In genomic region chr6:12113190-12113578, GRCh38 we compare ENCODE assay signal across 8 cellular contexts.
DNase-seq lines count a peak whose midpoint lies in the region; ATAC-seq and TF ChIP-seq lines count a peak whose summit lies in the region.
"Had no signal": no experiment of that assay in that cellular context is flagged by ENCODE, and none has a peak within 500 bp of the region (broad histone marks: within the 10 kb centered on the region; RNA-seq: fewer than 3 reads in every experiment).

No MANE protein-coding gene starts in this region.

- peak; percentile 36 for ATAC-seq in GM18867 (IDR thresholded peaks at IDR 0.05; ENCODE audit: unreplicated experiment)

- H3K36me3 ChIP-seq in Karpas-422 (ENCODE audit: insufficient read depth, low read length) (0 out of 2 replicates have a peak, but pooled peaks cover 4% of the 10 kb centered on the region), mammary epithelial cell (ENCODE audit: insufficient read depth, low read length) (peaks cover 2% of the 10 kb centered on the region), stomach (peaks cover 4 to 35% (median 19%) of the 10 kb centered on the region in 4 donors)

- TF ChIP-seq EP300 in stomach (IDR thresholded peaks at IDR 0.05), result no peak

- TF ChIP-seq POLR2A in stomach (IDR thresholded peaks at IDR 0.05), result no peak

- WGBS in mammary epithelial cell (ENCODE audit: low coverage, missing lambda C conversion rate), result 80% methylated on average over 6 of the region's 6 CpGs
- WGBS in stomach, 5 donors, result 92 to 97% (median 93%) methylated on average over 6 of the region's 6 CpGs

- no peaks in the 10 kb centered on the region for H3K9me2 ChIP-seq in Karpas-422 (replicated peaks; ENCODE audit: insufficient read depth, low read length)

- TF ChIP-seq CTCF in mammary epithelial cell (conservative IDR thresholded peaks at IDR 0.05 in 1 of 2, IDR thresholded peaks at IDR 0.05 in 1 of 2; ENCODE audit: extremely low read depth in 1 of 2, insufficient read depth in 1 of 2, low read depth in 1 of 2, low read length in 2 of 2), result no peak
- TF ChIP-seq CTCF in stomach (IDR thresholded peaks at IDR 0.05), result no peak

- H3K9ac ChIP-seq in Karpas-422 (ENCODE audit: low read length) (no peak overlapping the region), mammary epithelial cell (ENCODE audit: insufficient read depth, low read length) (no peak overlapping the region)

- no peak overlapping the region for H2AFZ ChIP-seq in Karpas-422 (ENCODE audit: low read length)
- H2AFZ ChIP-seq in mammary epithelial cell (ENCODE audit: low read depth, low read length), result no peak overlapping the region

- dilution Hi-C loops in mammary epithelial cell (cut with HindIII; ENCODE audit: low sequenced_read_pairs), result no loop called here

- in situ Hi-C loops in mammary epithelial cell (cut with MboI; ENCODE audit: low sequenced_read_pairs in 2 of 2), result no loop called here

- intact Hi-C loops in mammary epithelial cell (cut with micrococcal nuclease) (no loop called here), stomach (cut with DNase I; ENCODE audit: low total_unique reads) (no loop called here)

- H3K4me2 ChIP-seq in Karpas-422 (ENCODE audit: low read depth, low read length, poor library complexity, severe bottlenecking) (peak overlapping the region; percentile 3), mammary epithelial cell (ENCODE audit: insufficient read depth, low read depth, low read length) (no peak overlapping the region)

- H3K27ac ChIP-seq in Karpas-422 (ENCODE audit: low read length), result no peak overlapping the region
- H3K27ac ChIP-seq in mammary epithelial cell (ENCODE audit: insufficient read depth, low read depth, low read length), result no peak overlapping the region
- H3K27ac ChIP-seq in stomach, result no peak overlapping the region
- H3K27ac ChIP-seq: lower lobe of right lung had no signal

- H3K27me3 ChIP-seq in Karpas-422 (ENCODE audit: low read length) (no peaks in the 10 kb centered on the region), mammary epithelial cell (ENCODE audit: insufficient read depth, low read length) (no peaks in the 10 kb centered on the region), stomach (no peaks in the 10 kb centered on the region)

- H3K4me1 ChIP-seq in Karpas-422 (ENCODE audit: low read length) (peaks cover 41% of the 10 kb centered on the region), mammary epithelial cell (ENCODE audit: insufficient read depth, low read length) (no peaks in the 10 kb centered on the region), stomach (no peaks in the 10 kb centered on the region)

- H3K79me2 ChIP-seq in Karpas-422 (ENCODE audit: low read length) (peaks cover 56% of the 10 kb centered on the region), mammary epithelial cell (ENCODE audit: insufficient read depth, low read length) (no peaks in the 10 kb centered on the region)

- H3K4me3 ChIP-seq in Karpas-422 (ENCODE audit: low read length) (no peak overlapping the region), mammary epithelial cell (replicated peaks in 1 of 3; ENCODE audit: insufficient read depth in 1 of 3, low read depth in 2 of 3, low read length in 3 of 3) (no peak overlapping the region), stomach (no peak overlapping the region)
- H3K4me3 ChIP-seq: lower lobe of right lung had no signal

- H4K20me1 ChIP-seq in Karpas-422 (ENCODE audit: insufficient read depth, low read depth, low read length) (no peaks in the 10 kb centered on the region), mammary epithelial cell (ENCODE audit: insufficient read depth, low read length) (no peaks in the 10 kb centered on the region)

- CTCF ChIA-PET in mammary epithelial cell (lab: Charles Lee; ENCODE audit: low non-redundant PET), result no interaction called here

- no peak for DNase-seq in Karpas-422
- peak; percentile 57 for DNase-seq in mammary epithelial cell
- peak; percentile 27 for DNase-seq in pulmonary artery endothelial cell (ENCODE audit: low read depth, low spot score)
- no peak for DNase-seq in NCI-H345 (lab: John Stamatoyannopoulos, UW)
- DNase-seq in NCI-H1048 (lab: John Stamatoyannopoulos, UW), result no peak
- no peak for DNase-seq in stomach
- DNase-seq: lower lobe of right lung had no signal

- H3K9me3 ChIP-seq in Karpas-422 (ENCODE audit: low read length) (no peaks in the 10 kb centered on the region), mammary epithelial cell (replicated peaks; ENCODE audit: insufficient read depth, low read length) (no peaks in the 10 kb centered on the region), stomach (peaks cover 0 to 10% (median 3%) of the 10 kb centered on the region in 4 donors)

- BruUV-seq in mammary epithelial cell (replicated peaks; lab: Mats Ljungman, UMichigan), result no TSS peak

Comparison
In these comparisons a context has a peak if more than half of its experiments do, and no peak if none do; other contexts are left out.
1. DNase-seq: peak in mammary epithelial cell (single experiment) and pulmonary artery endothelial cell (single experiment); none in Karpas-422 (single experiment), NCI-H345 (single experiment), NCI-H1048 (single experiment) and stomach (single experiment).